16 cellular contexts compared by ENCODE assay signal in genomic region chr2:85264471-85264870, GRCh38.
DNase-seq lines count a peak whose midpoint lies in the region; ATAC-seq and TF ChIP-seq lines count a peak whose summit lies in the region.
"Had no signal": no experiment of that assay in that cellular context is flagged by ENCODE, and none has a peak within 500 bp of the region (broad histone marks: within the 10 kb centered on the region; RNA-seq: fewer than 3 reads in every experiment).

No MANE protein-coding gene starts in this region.

- TF ChIP-seq POLR2A in heart left ventricle (IDR thresholded peaks at IDR 0.05) (no peak), uterus (IDR thresholded peaks at IDR 0.05) (no peak)

- H3K27ac ChIP-seq in heart left ventricle (peak overlapping the region in 9 of 12 donors; percentile 15 to 71 (median 50)), mesodermal cell (ENCODE audit: low read depth, low read length, severe bottlenecking) (peak overlapping the region; percentile 90), uterus (peak overlapping the region; percentile 38 to 61), psoas muscle (no peak overlapping the region)
- H3K27ac ChIP-seq: A549 had no signal

- H3K36me3 Mint-ChIP-seq in natural killer cell, result no peaks in the 10 kb centered on the region
- H3K36me3 Mint-ChIP-seq: activated naive CD4-positive, alpha-beta T cell treated with anti-CD3 and anti-CD28 coated beads, Interleukin-2, amount 50 U/mL, for 72 hours; natural killer cell treated with Interleukin-12 subunit alpha and Interleukin-12 subunit beta and Interleukin-15 and Interleukin-18, amount 100 ng/mL, for 72 hours had no signal

- peaks cover 17 to 19% of the 10 kb centered on the region in 2 donors for H3K27me3 Mint-ChIP-seq in natural killer cell (ENCODE audit: low read depth in 2 of 2)

- H3K27ac Mint-ChIP-seq in natural killer cell, result no peak overlapping the region
- H3K27ac Mint-ChIP-seq: natural killer cell treated with Interleukin-12 subunit alpha and Interleukin-12 subunit beta and Interleukin-15 and Interleukin-18, amount 100 ng/mL, for 72 hours had no signal

- intact Hi-C loops in heart left ventricle (cut with DNase I), result no loop called here
- intact Hi-C loops in cardiac septum (cut with DNase I), result no loop called here
- intact Hi-C loops in uterus (cut with DNase I; ENCODE audit: low total_unique reads), result no loop called here
- intact Hi-C loops in psoas muscle (cut with DNase I), result no loop called here
- intact Hi-C loops in natural killer cell (cut with micrococcal nuclease), result no loop called here

- H3K4me1 Mint-ChIP-seq in natural killer cell, result no peaks in the 10 kb centered on the region

- H3K9me3 ChIP-seq in heart left ventricle (no peaks in the 10 kb centered on the region), mesodermal cell (ENCODE audit: control insufficient read depth, low read length) (no peaks in the 10 kb centered on the region), uterus (no peaks in the 10 kb centered on the region), psoas muscle (no peaks in the 10 kb centered on the region)
- H3K9me3 ChIP-seq: A549 had no signal

- TF ChIP-seq CTCF in heart left ventricle (IDR thresholded peaks at IDR 0.05) (no peak), uterus (IDR thresholded peaks at IDR 0.05) (no peak), psoas muscle (IDR thresholded peaks at IDR 0.05) (no peak), natural killer cell (IDR thresholded peaks at IDR 0.05) (no peak)

- no peaks in the 10 kb centered on the region for H3K9me3 Mint-ChIP-seq in natural killer cell
- H3K9me3 Mint-ChIP-seq: activated naive CD4-positive, alpha-beta T cell treated with anti-CD3 and anti-CD28 coated beads, Interleukin-2, amount 50 U/mL, for 72 hours; natural killer cell treated with Interleukin-12 subunit alpha and Interleukin-12 subunit beta and Interleukin-15 and Interleukin-18, amount 100 ng/mL, for 72 hours had no signal

- H3K4me3 ChIP-seq in heart left ventricle, result no peak overlapping the region
- H3K4me3 ChIP-seq in mesodermal cell (ENCODE audit: extremely low read depth, insufficient read depth, low read length, poor library complexity, severe bottlenecking), result no peak overlapping the region
- H3K4me3 ChIP-seq in uterus, result no peak overlapping the region
- no peak overlapping the region for H3K4me3 ChIP-seq in psoas muscle
- H3K4me3 ChIP-seq: A549, coronary artery, skin epidermis had no signal

- H3K36me3 ChIP-seq in heart left ventricle (no peaks in the 10 kb centered on the region), mesodermal cell (ENCODE audit: control insufficient read depth, insufficient read depth, low read length) (peaks cover 9% of the 10 kb centered on the region), uterus (no peaks in the 10 kb centered on the region), psoas muscle (ENCODE audit: insufficient read depth in 1 of 2, low read depth in 1 of 2) (no peaks in the 10 kb centered on the region)

- DNase-seq in heart left ventricle (no peak), cardiac septum (ENCODE audit: low spot score) (no peak), dedifferentiated amniotic fluid mesenchymal stem cell (ENCODE audit: extremely low spot score) (peak; percentile 45), uterus (no peak), psoas muscle (no peak), NCI-H1930 (lab: John Stamatoyannopoulos, UW) (no peak), natural killer cell (no peak)
- DNase-seq: KBM-7, NCI-H146, SHP77 treated with DMSO at 0.1 percent for 48 hours had no signal

- H3K4me3 Mint-ChIP-seq in natural killer cell, result no peak overlapping the region
- H3K4me3 Mint-ChIP-seq: natural killer cell treated with Interleukin-12 subunit alpha and Interleukin-12 subunit beta and Interleukin-15 and Interleukin-18, amount 100 ng/mL, for 72 hours had no signal

- H3K4me1 ChIP-seq in heart left ventricle (peaks cover 8 to 73% (median 36%) of the 10 kb centered on the region in 12 donors), mesodermal cell (ENCODE audit: control insufficient read depth, insufficient read depth, low read length, poor library complexity, severe bottlenecking) (peaks cover 63% of the 10 kb centered on the region), uterus (peaks cover 0 to 7% of the 10 kb centered on the region in 2 donors), psoas muscle (peaks cover 2% of the 10 kb centered on the region)
- H3K4me1 ChIP-seq: A549 had no signal

- 77 to 89% (median 85%) methylated on average over 3 of the region's 3 CpGs for WGBS in heart left ventricle, 4 donors
- 80% methylated on average over 3 of the region's 3 CpGs; no CpG with 5 or more reads in 1 of the 2 experiments for WGBS in mesodermal cell (ENCODE audit: insufficient coverage in 2 of 2), 2 experiments
- 74 to 77% (median 76%) methylated on average over 3 of the region's 3 CpGs for WGBS in psoas muscle, 3 donors

- H3K27me3 ChIP-seq in heart left ventricle (no peaks in the 10 kb centered on the region), uterus (no peaks in the 10 kb centered on the region), psoas muscle (ENCODE audit: insufficient read depth in 3 of 3, low read length in 2 of 3) (no peaks in the 10 kb centered on the region)

- ATAC-seq in heart left ventricle (no peak), psoas muscle (no peak), natural killer cell (no peak)
- ATAC-seq: A549; activated naive CD4-positive, alpha-beta T cell treated with anti-CD3 and anti-CD28 coated beads, Interleukin-2, amount 50 U/mL, for 72 hours; natural killer cell treated with Interleukin-12 subunit alpha and Interleukin-12 subunit beta and Interleukin-15 and Interleukin-18, amount 100 ng/mL, for 72 hours had no signal
